ENCODE assay signal across 2 cellular contexts in genomic region chr4:157977086-157977485, GRCh38.
TF ChIP-seq lines count a peak whose summit lies in the region.

No MANE protein-coding gene starts in this region.

TF ChIP-seq in SK-N-SH treated with all-trans-retinoic acid at 6 μM for 48 hours, 23 proteins besides CTCF, POLR2A, EP300 and RAD21 (continued from another document):
- TF ChIP-seq CSRNP3 (CRISPR knock-in tag; IDR thresholded peaks at IDR 0.05) (no peak), TCF4 (CRISPR knock-in tag; IDR thresholded peaks at IDR 0.05; ENCODE audit: borderline replicate concordance) (peak; percentile 47; the same call in 1 of the 2 replicates), OSR1 (CRISPR knock-in tag; IDR thresholded peaks at IDR 0.05) (no peak)

TF ChIP-seq in SK-N-SH, 30 proteins besides CTCF, POLR2A, EP300 and RAD21 (continued from another document):
- TF ChIP-seq NRF1 (IDR thresholded peaks at IDR 0.05; ENCODE audit: low read depth, low read length) (no peak), REST (IDR thresholded peaks at IDR 0.05; ENCODE audit: low read depth, low read length) (no peak), POLR2AphosphoS5 (IDR thresholded peaks at IDR 0.05; ENCODE audit: low read depth, low read length) (no peak), TAF1 (IDR thresholded peaks at IDR 0.05; ENCODE audit: borderline replicate concordance, low read depth, low read length) (no peak), YY1 (IDR thresholded peaks at IDR 0.05; ENCODE audit: low read depth) (no peak), MXI1 (IDR thresholded peaks at IDR 0.05; ENCODE audit: low read depth, low read length) (no peak), ELF1 (IDR thresholded peaks at IDR 0.05) (no peak), EZH2phosphoT487 (IDR thresholded peaks at IDR 0.05; ENCODE audit: borderline replicate concordance, low read depth) (no peak), SIN3A (IDR thresholded peaks at IDR 0.05; ENCODE audit: borderline replicate concordance, low read depth, low read length) (no peak), JUND (IDR thresholded peaks at IDR 0.05) (no peak), IRF3 (IDR thresholded peaks at IDR 0.05; ENCODE audit: low read depth, low read length) (no peak), ZBTB33 (IDR thresholded peaks at IDR 0.05; ENCODE audit: borderline replicate concordance, low read depth) (no peak), MAX (IDR thresholded peaks at IDR 0.05; ENCODE audit: low read depth) (no peak)
